ENCODE assay signal across 1 cellular context in the genomic region with DNA sequence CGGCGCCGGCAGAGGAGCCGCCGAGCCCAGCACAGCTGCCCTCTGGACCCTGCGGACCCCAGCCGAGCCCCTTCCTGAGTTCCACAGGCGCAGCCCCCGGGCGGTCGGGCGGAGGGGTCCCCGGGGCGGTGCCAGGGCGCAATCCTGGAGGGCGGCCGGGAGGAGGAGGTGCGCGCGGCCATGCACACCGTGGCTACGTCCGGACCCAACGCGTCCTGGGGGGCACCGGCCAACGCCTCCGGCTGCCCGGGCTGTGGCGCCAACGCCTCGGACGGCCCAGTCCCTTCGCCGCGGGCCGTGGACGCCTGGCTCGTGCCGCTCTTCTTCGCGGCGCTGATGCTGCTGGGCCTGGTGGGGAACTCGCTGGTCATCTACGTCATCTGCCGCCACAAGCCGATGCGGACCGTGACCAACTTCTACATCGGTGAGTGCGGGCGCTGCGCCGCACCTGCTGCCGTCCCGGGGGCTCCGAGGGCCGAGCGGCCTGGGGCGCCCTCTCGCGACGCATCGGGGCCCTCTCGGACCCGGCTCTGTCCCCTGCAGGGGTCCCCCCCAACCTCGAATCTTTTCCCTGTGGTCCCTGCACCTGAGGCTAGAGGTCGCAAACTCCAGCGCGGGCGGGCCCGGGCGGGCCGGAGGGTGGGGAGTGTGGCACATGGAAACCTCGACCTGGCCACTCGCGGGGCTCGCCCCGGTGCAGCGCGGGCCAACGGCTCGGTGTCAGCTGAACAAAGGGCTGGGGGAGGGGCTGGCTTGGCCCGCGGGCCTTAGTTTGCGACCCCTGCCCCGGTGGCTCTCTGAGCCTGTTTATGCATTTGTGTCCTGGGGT.
TF ChIP-seq lines count a peak whose summit lies in the region.

A gene (plus strand): TSS at position 11 of the 829 bp plus-strand sequence. CDS start 170 bp downstream, at position 181.

TF ChIP-seq in HepG2, 621 proteins besides CTCF, POLR2A, EP300 and RAD21 (continued from another document):
- TF ChIP-seq, protein P1, sequence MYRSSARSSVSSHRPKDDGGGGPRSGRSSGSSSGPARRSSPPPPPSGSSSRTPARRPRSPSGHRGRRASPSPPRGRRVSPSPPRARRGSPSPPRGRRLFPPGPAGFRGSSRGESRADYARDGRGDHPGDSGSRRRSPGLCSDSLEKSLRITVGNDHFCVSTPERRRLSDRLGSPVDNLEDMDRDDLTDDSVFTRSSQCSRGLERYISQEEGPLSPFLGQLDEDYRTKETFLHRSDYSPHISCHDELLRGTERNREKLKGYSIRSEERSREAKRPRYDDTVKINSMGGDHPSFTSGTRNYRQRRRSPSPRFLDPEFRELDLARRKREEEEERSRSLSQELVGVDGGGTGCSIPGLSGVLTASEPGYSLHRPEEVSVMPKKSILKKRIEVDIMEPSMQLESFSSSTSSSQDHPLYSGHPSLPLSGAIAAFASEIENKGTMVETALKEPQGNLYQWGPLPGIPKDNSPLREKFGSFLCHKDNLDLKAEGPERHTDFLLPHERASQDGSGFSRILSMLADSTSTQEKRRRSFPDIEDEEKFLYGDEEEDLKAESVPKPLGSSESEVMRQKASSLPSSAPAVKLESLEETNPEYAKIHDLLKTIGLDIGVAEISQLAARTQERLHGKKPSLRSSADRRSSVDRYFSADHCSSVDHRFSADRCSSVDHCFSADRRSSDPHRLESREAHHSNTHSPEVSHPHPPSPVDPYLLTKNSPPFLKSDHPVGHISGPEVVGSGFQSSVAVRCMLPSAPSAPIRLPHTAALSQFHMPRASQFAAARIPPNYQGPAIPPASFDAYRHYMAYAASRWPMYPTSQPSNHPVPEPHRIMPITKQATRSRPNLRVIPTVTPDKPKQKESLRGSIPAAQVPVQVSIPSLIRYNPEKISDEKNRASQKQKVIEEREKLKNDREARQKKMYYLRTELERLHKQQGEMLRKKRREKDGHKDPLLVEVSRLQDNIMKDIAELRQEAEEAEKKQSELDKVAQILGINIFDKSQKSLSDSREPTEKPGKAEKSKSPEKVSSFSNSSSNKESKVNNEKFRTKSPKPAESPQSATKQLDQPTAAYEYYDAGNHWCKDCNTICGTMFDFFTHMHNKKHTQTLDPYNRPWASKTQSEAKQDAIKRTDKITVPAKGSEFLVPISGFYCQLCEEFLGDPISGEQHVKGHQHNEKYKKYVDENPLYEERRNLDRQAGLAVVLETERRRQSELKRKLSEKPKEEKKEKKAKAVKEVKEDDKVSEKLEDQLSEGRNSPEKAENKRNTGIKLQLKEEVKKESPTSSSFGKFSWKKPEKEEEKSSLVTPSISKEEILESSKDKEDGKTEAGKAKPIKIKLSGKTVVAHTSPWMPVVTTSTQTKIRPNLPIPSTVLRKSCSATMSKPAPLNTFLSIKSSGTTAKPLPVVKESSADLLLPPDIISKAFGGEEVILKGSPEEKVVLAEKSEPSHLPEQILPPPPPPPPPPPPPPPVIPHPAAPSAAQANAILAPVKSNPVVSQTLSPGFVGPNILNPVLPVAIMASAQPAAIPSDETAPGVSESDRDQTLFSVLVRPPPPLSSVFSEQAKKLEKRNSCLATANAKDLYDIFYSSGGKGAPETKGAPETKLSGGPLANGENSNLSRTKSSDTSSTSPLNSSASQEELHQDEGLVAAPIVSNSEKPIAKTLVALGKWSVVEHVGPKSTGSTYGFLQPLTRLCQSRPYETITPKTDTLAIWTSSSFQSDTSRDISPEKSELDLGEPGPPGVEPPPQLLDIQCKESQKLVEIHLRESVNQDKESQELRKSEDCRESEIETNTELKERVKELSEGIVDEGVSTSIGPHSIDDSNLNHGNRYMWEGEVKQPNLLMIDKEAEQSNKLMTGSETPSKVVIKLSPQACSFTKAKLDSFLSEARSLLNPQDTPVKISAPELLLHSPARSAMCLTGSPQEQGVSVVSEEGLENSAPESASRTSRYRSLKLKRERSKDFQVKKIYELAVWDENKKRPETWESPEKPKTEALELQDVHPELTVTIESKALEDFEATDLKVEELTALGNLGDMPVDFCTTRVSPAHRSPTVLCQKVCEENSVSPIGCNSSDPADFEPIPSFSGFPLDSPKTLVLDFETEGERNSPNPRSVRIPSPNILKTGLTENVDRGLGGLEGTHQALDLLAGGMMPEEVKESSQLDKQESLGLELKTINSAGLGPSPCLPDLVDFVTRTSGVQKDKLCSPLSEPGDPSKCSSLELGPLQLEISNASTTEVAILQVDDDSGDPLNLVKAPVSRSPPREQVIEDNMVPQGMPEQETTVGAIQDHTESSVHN (CRISPR knock-in tag; IDR thresholded peaks at IDR 0.05), result no peak
- TF ChIP-seq KMT2A (CRISPR knock-in tag; IDR thresholded peaks at IDR 0.05) (peak; percentile 52), EED (CRISPR knock-in tag; IDR thresholded peaks at IDR 0.05) (no peak), SRSF9 (IDR thresholded peaks at IDR 0.05; ENCODE audit: borderline replicate concordance, insufficient read depth, low read depth, low read length, poor library complexity, severe bottlenecking) (no peak)
